In genomic region chr5:116297296-116297814, GRCh38 we compare ENCODE assay signal across 24 cellular contexts.
A peak's percentile ranks its signal among the peaks of the same experiment; 100 is the strongest.
DNase-seq lines count a peak whose midpoint lies in the region; TF ChIP-seq lines count a peak whose summit lies in the region.
"Had no signal": no experiment of that assay in that cellular context is flagged by ENCODE, and none has a peak within 500 bp of the region (broad histone marks: within the 10 kb centered on the region; RNA-seq: fewer than 3 reads in every experiment).

No MANE protein-coding gene starts in this region.

- no peaks in the 10 kb centered on the region for H3K36me3 Mint-ChIP-seq in glutamatergic neuron (ENCODE audit: unreplicated experiment)

- no peaks in the 10 kb centered on the region for H3K9me3 ChIP-seq in WERI-Rb-1 (ENCODE audit: severe bottlenecking)
- H3K9me3 ChIP-seq: SJSA1 had no signal

- H3K36me3 ChIP-seq in WERI-Rb-1: no peaks in the 10 kb centered on the region

- DNase-seq in NCI-H2171 treated with DMSO at 0.1 percent for 48 hours (lab: John Stamatoyannopoulos, UW): peak; percentile 1
- no peak for DNase-seq in NCI-H2171 (lab: John Stamatoyannopoulos, UW)
- no peak for DNase-seq in WERI-Rb-1
- no peak for DNase-seq in glutamatergic neuron
- DNase-seq in medulla oblongata (ENCODE audit: extremely low spot score): no peak
- DNase-seq in NCI-H510A treated with DMSO at 0.1 percent for 48 hours (lab: John Stamatoyannopoulos, UW): no peak
- DNase-seq in NCI-H524 (lab: John Stamatoyannopoulos, UW): no peak
- DNase-seq: 8988T; CD4-positive, alpha-beta memory T cell; COR-L47; DMS53; GOT3; NCI-H1048; NCI-H1417; NCI-H2081; NCI-H345; NCI-H524 treated with DMSO at 0.1 percent for 48 hours; NCI-H82; NK-92 treated with Interleukin-12 subunit alpha and Interleukin-12 subunit beta, amount 100 ng/mL, for 24 hours; Right ventricle myocardium superior; RPMI8226 had no signal

- 0 out of 2 replicates have a peak, but pooled peaks have one; percentile 18 for TF ChIP-seq CTCF in WERI-Rb-1 (IDR thresholded peaks at IDR 0.05; ENCODE audit: low read depth, low read length)
- no peak for TF ChIP-seq CTCF in glutamatergic neuron (IDR thresholded peaks at IDR 0.05; ENCODE audit: partially characterized antibody, unreplicated experiment)

- H3K27ac ChIP-seq in WERI-Rb-1: no peak overlapping the region
- H3K27ac ChIP-seq: BLaER1, SJSA1 had no signal

- peaks cover 2% of the 10 kb centered on the region for H3K9me3 Mint-ChIP-seq in glutamatergic neuron (ENCODE audit: unreplicated experiment)

- peaks cover 24% of the 10 kb centered on the region for H3K4me1 Mint-ChIP-seq in glutamatergic neuron (ENCODE audit: low read depth, unreplicated experiment)
- H3K4me1 Mint-ChIP-seq: CD4-positive, alpha-beta memory T cell; IgD-negative memory B cell had no signal

- no peak overlapping the region for H3K4me3 ChIP-seq in WERI-Rb-1 (ENCODE audit: low read depth, low read length)
- H3K4me3 ChIP-seq: BLaER1, SJSA1 had no signal

- H3K4me3 Mint-ChIP-seq in glutamatergic neuron (ENCODE audit: unreplicated experiment): no peak overlapping the region
- H3K4me3 Mint-ChIP-seq: CD4-positive, alpha-beta memory T cell; IgD-negative memory B cell had no signal

- H3K27me3 Mint-ChIP-seq in glutamatergic neuron (ENCODE audit: unreplicated experiment): peaks cover 2% of the 10 kb centered on the region
- H3K27me3 Mint-ChIP-seq: CD4-positive, alpha-beta memory T cell; IgD-negative memory B cell had no signal

- H3K27me3 ChIP-seq in WERI-Rb-1 (ENCODE audit: insufficient read depth, low read depth, severe bottlenecking): no peaks in the 10 kb centered on the region
- H3K27me3 ChIP-seq: BLaER1, SJSA1 had no signal

- peak overlapping the region; percentile 86 for H3K27ac Mint-ChIP-seq in glutamatergic neuron (ENCODE audit: unreplicated experiment)
- H3K27ac Mint-ChIP-seq: CD4-positive, alpha-beta memory T cell; IgD-negative memory B cell had no signal
